ENCODE assay signal across 8 cellular contexts in the genomic region with DNA sequence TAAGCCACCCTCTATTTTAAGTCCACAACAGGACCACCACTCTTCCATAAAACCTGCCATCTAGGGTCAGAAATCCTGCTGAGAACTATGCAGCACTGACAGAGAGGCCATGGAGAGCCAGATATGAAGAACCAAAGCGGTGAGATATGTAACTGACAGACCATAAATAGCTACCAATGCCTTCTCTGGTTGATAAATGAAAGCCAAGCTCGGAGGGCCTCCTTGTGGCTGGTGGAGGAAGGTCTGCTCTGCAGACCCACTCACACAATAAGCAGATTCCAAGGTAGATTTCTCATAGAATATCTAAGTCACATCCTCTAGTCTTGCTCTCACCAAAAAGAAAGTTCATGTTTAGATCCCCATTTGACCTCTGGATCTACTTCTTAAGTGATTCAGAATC. TPM values are rescaled to one million over a fixed set of nuclear protein-coding genes. Genes with fewer than 3 reads are reported as not detected.
DNase-seq lines count a peak whose midpoint lies in the region; ATAC-seq and TF ChIP-seq lines count a peak whose summit lies in the region.

No MANE protein-coding gene starts in this region.

- POLR2A ChIA-PET in CD4-positive, alpha-beta T cell (lab: Charles Lee): interaction anchor here (1.2 to 1.3 kb wide), 2 partner anchors 39 to 262 kb away, joined by 3 to 4 read pairs; a partner anchor contains a TSS

- H3K36me3 ChIP-seq in mesenchymal stem cell (ENCODE audit: control insufficient read depth in 1 of 2, insufficient read depth in 2 of 2, low read depth in 1 of 2, low read length in 2 of 2): peaks cover 4 to 47% of the 10 kb centered on the region in 2 experiments

- ATAC-seq in CD4-positive, alpha-beta T cell (ENCODE audit: poor library complexity): peak; percentile 57
- ATAC-seq in GM18870 (IDR thresholded peaks at IDR 0.05; ENCODE audit: unreplicated experiment) (peak; percentile 70), HG03280 (IDR thresholded peaks at IDR 0.05; ENCODE audit: unreplicated experiment) (peak; percentile 78)

- no peak overlapping the region for H4K91ac ChIP-seq in mesenchymal stem cell (ENCODE audit: low read length)

- no peaks in the 10 kb centered on the region for H3K4me1 ChIP-seq in mesenchymal stem cell (ENCODE audit: control insufficient read depth, insufficient read depth, low read depth, low read length)

- no peaks in the 10 kb centered on the region for H3K27me3 ChIP-seq in CD4-positive, alpha-beta T cell (ENCODE audit: control insufficient read depth, insufficient read depth, low read length)
- no peaks in the 10 kb centered on the region for H3K27me3 ChIP-seq in mesenchymal stem cell (ENCODE audit: control insufficient read depth in 1 of 2, insufficient read depth in 1 of 2, low read length in 2 of 2)

- H3K9ac ChIP-seq in mesenchymal stem cell (ENCODE audit: low read length): peak overlapping the region; percentile 26

- peaks cover 32% of the 10 kb centered on the region for H3K79me1 ChIP-seq in mesenchymal stem cell (replicated peaks; ENCODE audit: low read length, poor library complexity, severe bottlenecking)

- no peak overlapping the region for H3K14ac ChIP-seq in mesenchymal stem cell (ENCODE audit: low read length in 2 of 2)

- no peaks in the 10 kb centered on the region for H3K9me3 ChIP-seq in CD4-positive, alpha-beta T cell (ENCODE audit: control insufficient read depth, low read length)
- H3K9me3 ChIP-seq in mesenchymal stem cell (ENCODE audit: control insufficient read depth, low read length): no peaks in the 10 kb centered on the region

- H3K27me3 Mint-ChIP-seq in CD4-positive, alpha-beta T cell: no peaks in the 10 kb centered on the region

- no peak overlapping the region for H2BK15ac ChIP-seq in mesenchymal stem cell (ENCODE audit: low read depth, poor library complexity, severe bottlenecking)

- no peak overlapping the region for H2BK120ac ChIP-seq in mesenchymal stem cell (ENCODE audit: low read depth, low read length)

- no peak overlapping the region for H3K4me3 Mint-ChIP-seq in CD4-positive, alpha-beta T cell

- H3K36me3 Mint-ChIP-seq in CD4-positive, alpha-beta T cell (ENCODE audit: low read depth): peaks cover 58% of the 10 kb centered on the region

- no peak overlapping the region for H2AFZ ChIP-seq in mesenchymal stem cell (ENCODE audit: low read depth, low read length)

- no peak overlapping the region for H2AK5ac ChIP-seq in mesenchymal stem cell (ENCODE audit: low read length, severe bottlenecking)

- H3K4me3 ChIP-seq in choroid plexus epithelial cell (ENCODE audit: low read depth, low read length) (no peak overlapping the region), mesenchymal stem cell (ENCODE audit: insufficient read depth in 1 of 2, low read depth in 1 of 2, low read length in 2 of 2) (no peak overlapping the region), coronary artery (no peak overlapping the region)

- WGBS in mesenchymal stem cell: 66% methylated on average over 2 of the region's 2 CpGs

- H3K27ac Mint-ChIP-seq in CD4-positive, alpha-beta T cell: no peak overlapping the region

- CTCF ChIA-PET in CD4-positive, alpha-beta T cell (lab: Charles Lee): interaction anchor here (0.9 to 3.1 kb wide), 13 partner anchors 13 to 281 kb away, joined by 3 to 35 read pairs (median 10); a partner anchor contains a TSS

- H3K27ac ChIP-seq in CD4-positive, alpha-beta T cell (ENCODE audit: low read depth, low read length): no peak overlapping the region
- H3K27ac ChIP-seq in mesenchymal stem cell (ENCODE audit: low read length, poor library complexity, severe bottlenecking) (no peak overlapping the region), coronary artery (no peak overlapping the region)

- intact Hi-C loops in CD4-positive, alpha-beta T cell (cut with DNase I, micrococcal nuclease): loop anchor here (2.0 to 5.0 kb wide), 4 partner anchors 41 to 165 kb away; a partner anchor contains a TSS

- H3K4me2 ChIP-seq in mesenchymal stem cell (ENCODE audit: low read length, poor library complexity, severe bottlenecking): no peak overlapping the region

- H3K9me3 Mint-ChIP-seq in CD4-positive, alpha-beta T cell: no peaks in the 10 kb centered on the region

- no peak for DNase-seq in CD4-positive, alpha-beta T cell
- DNase-seq in NOMO-1 treated with DMSO at 0.1 percent for 48 hours (lab: John Stamatoyannopoulos, UW; ENCODE audit: unreplicated experiment) (peak; percentile 61), choroid plexus epithelial cell (ENCODE audit: low read depth) (peak; percentile 88), mesenchymal stem cell (peak; percentile 65), coronary artery (ENCODE audit: low spot score) (no peak)
- no peak for DNase-seq in NK-92 treated with Interleukin-12 subunit alpha and Interleukin-12 subunit beta, amount 100 ng/mL, for 24 hours (lab: John Stamatoyannopoulos, UW)

- H2BK5ac ChIP-seq in mesenchymal stem cell (ENCODE audit: low read depth, low read length, poor library complexity, severe bottlenecking): no peak overlapping the region

- no peak overlapping the region for H4K8ac ChIP-seq in mesenchymal stem cell (ENCODE audit: low read length)

- H3K4me1 Mint-ChIP-seq in CD4-positive, alpha-beta T cell (ENCODE audit: low read depth): peaks cover 28% of the 10 kb centered on the region

- H3K23ac ChIP-seq in mesenchymal stem cell (ENCODE audit: low read length in 2 of 2): no peak overlapping the region

- no peak overlapping the region for H3K4ac ChIP-seq in mesenchymal stem cell (ENCODE audit: low read depth in 1 of 2, low read length in 2 of 2)

- H3K18ac ChIP-seq in mesenchymal stem cell (ENCODE audit: low read depth in 1 of 2, low read length in 2 of 2): no peak overlapping the region

- no peak for TF ChIP-seq CTCF in CD4-positive, alpha-beta T cell (IDR thresholded peaks at IDR 0.05)
- TF ChIP-seq CTCF in choroid plexus epithelial cell (conservative IDR thresholded peaks at IDR 0.05; ENCODE audit: low read depth, low read length) (peak; percentile 94), coronary artery (IDR thresholded peaks at IDR 0.05) (no peak)

- H2BK12ac ChIP-seq in mesenchymal stem cell (ENCODE audit: low read length in 2 of 2): no peak overlapping the region

RNA-seq across cellular contexts. Expression of a gene that starts 38.9 kb away (rescaled TPM):
- total RNA-seq in CD4-positive, alpha-beta T cell: 10 to 100 TPM; 57.6 to 59.2 TPM
- 44.0 TPM for polyA plus RNA-seq in mesenchymal stem cell (2013, experiment 1 of 2)
- polyA plus RNA-seq in mesenchymal stem cell (2013, experiment 2 of 2): 43.8 TPM

Comparison
In these comparisons a context has a peak if more than half of its experiments do, and no peak if none do; other contexts are left out.
1. DNase-seq: peak in NOMO-1 treated with DMSO at 0.1 percent for 48 hours (single experiment), choroid plexus epithelial cell (single experiment) and mesenchymal stem cell (single experiment); none in CD4-positive, alpha-beta T cell (0 of 10), NK-92 treated with Interleukin-12 subunit alpha and Interleukin-12 subunit beta, amount 100 ng/mL, for 24 hours (single experiment) and coronary artery (single experiment).
2. Peak in every context shown above with its lines, with median percentiles within 50 percentile points of each other: ATAC-seq.